In the genomic region with DNA sequence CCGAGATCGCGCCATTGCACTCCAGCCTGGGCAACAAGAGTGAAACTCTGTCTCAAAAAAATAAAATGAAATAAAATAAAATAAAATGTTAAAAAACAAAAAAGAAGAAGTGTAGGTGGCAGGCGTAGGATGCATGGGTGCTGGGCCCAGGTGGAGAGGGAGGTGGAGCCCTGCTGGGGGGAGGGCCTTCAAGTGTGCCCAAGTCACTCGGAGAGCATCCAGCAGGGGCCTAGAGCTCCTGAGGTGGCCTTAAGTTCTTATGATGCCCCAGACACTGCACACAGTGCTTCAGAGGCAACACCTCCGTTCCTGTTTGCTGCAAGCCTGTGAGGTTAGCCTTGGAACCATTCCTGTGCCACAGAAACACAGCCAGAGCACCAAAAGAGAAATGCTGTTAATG, we compare ENCODE assay signal across 1 cellular context.
TF ChIP-seq lines count a peak whose summit lies in the region.

No MANE protein-coding gene starts in this region.

TF ChIP-seq in IMR-90, 13 proteins besides CTCF, POLR2A, EP300 and RAD21:
- no peak for TF ChIP-seq FOS (IDR thresholded peaks at IDR 0.05; ENCODE audit: low read depth, low read length)
- TF ChIP-seq, protein P1, sequence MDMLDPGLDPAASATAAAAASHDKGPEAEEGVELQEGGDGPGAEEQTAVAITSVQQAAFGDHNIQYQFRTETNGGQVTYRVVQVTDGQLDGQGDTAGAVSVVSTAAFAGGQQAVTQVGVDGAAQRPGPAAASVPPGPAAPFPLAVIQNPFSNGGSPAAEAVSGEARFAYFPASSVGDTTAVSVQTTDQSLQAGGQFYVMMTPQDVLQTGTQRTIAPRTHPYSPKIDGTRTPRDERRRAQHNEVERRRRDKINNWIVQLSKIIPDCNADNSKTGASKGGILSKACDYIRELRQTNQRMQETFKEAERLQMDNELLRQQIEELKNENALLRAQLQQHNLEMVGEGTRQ (IDR thresholded peaks at IDR 0.05; ENCODE audit: low read depth, low read length): no peak
